Comparison of ENCODE assay signal across 17 cellular contexts in genomic region chr13:113483504-113484287, GRCh38. TPM values are rescaled to one million over a fixed set of nuclear protein-coding genes. Genes with fewer than 3 reads are reported as not detected.
A peak's percentile ranks its signal among the peaks of the same experiment; 100 is the strongest.
DNase-seq lines count a peak whose midpoint lies in the region; ATAC-seq and TF ChIP-seq lines count a peak whose summit lies in the region.
"Had no signal": no experiment of that assay in that cellular context is flagged by ENCODE, and none has a peak within 500 bp of the region (broad histone marks: within the 10 kb centered on the region; RNA-seq: fewer than 3 reads in every experiment).

No MANE protein-coding gene starts in this region.

- ATAC-seq in sciatic nerve, result peak; percentile 30
- ATAC-seq: mucosa of descending colon had no signal

- H3K4me3 Mint-ChIP-seq in T-helper 2 cell treated with Interferon-gamma antibody and Interleukin-4, amounts not matched to agents 5 μg/mL and 100 μg/mL, for 36 hours, result no peak overlapping the region
- H3K4me3 Mint-ChIP-seq: CD4-positive, alpha-beta memory T cell; dendritic cell treated with granulocyte-macrophage colony-stimulating factor and Interleukin-4, amounts not matched to agents 40 ng/mL and 50 ng/mL, for 4 days had no signal

- no peak overlapping the region for H3K27ac Mint-ChIP-seq in T-helper 2 cell treated with Interferon-gamma antibody and Interleukin-4, amounts not matched to agents 5 μg/mL and 100 μg/mL, for 36 hours
- H3K27ac Mint-ChIP-seq: CD4-positive, alpha-beta memory T cell; dendritic cell treated with granulocyte-macrophage colony-stimulating factor and Interleukin-4, amounts not matched to agents 40 ng/mL and 50 ng/mL, for 4 days had no signal

- DNase-seq in NCI-H2227 (lab: John Stamatoyannopoulos, UW; ENCODE audit: unreplicated experiment) (peak; percentile 48), epithelial cell of proximal tubule (ENCODE audit: low read depth) (no peak), left kidney (ENCODE audit: low read depth, low spot score) (peak; percentile 55), sciatic nerve (ENCODE audit: low spot score) (no peak), NCI-H446 treated with DMSO at 0.1 percent for 48 hours (lab: John Stamatoyannopoulos, UW) (no peak)
- DNase-seq in T-helper 2 cell treated with Interferon-gamma antibody and Interleukin-4, amounts not matched to agents 5 μg/mL and 100 μg/mL, for 36 hours (ENCODE audit: low spot score), result no peak
- no peak for DNase-seq in effector CD8-positive, alpha-beta T cell (lab: John Stamatoyannopoulos, UW)
- DNase-seq in central memory CD4-positive, alpha-beta T cell, result no peak
- DNase-seq: CD4-positive, alpha-beta memory T cell; KBM-7; mucosa of descending colon; NCI-H2029; NCI-H526; stimulated activated naive CD4-positive, alpha-beta T cell; T1000 had no signal

- peak overlapping the region; percentile 44 for H3K4me3 ChIP-seq in epithelial cell of proximal tubule (ENCODE audit: low read depth, low read length)
- H3K4me3 ChIP-seq: ascending aorta, mucosa of descending colon had no signal

- TF ChIP-seq CTCF in epithelial cell of proximal tubule (conservative IDR thresholded peaks at IDR 0.05; ENCODE audit: low read depth, low read length), result no peak

- H3K36me3 Mint-ChIP-seq in T-helper 2 cell treated with Interferon-gamma antibody and Interleukin-4, amounts not matched to agents 5 μg/mL and 100 μg/mL, for 36 hours (ENCODE audit: low read depth), result peaks cover 12% of the 10 kb centered on the region

- intact Hi-C loops in sciatic nerve (cut with DNase I), result no loop called here

- no peaks in the 10 kb centered on the region for H3K9me3 Mint-ChIP-seq in T-helper 2 cell treated with Interferon-gamma antibody and Interleukin-4, amounts not matched to agents 5 μg/mL and 100 μg/mL, for 36 hours
- H3K9me3 Mint-ChIP-seq: CD4-positive, alpha-beta memory T cell; dendritic cell treated with granulocyte-macrophage colony-stimulating factor and Interleukin-4, amounts not matched to agents 40 ng/mL and 50 ng/mL, for 4 days had no signal

- H3K27me3 Mint-ChIP-seq in T-helper 2 cell treated with Interferon-gamma antibody and Interleukin-4, amounts not matched to agents 5 μg/mL and 100 μg/mL, for 36 hours (ENCODE audit: low read depth), result no peaks in the 10 kb centered on the region
- H3K27me3 Mint-ChIP-seq: CD4-positive, alpha-beta memory T cell; dendritic cell treated with granulocyte-macrophage colony-stimulating factor and Interleukin-4, amounts not matched to agents 40 ng/mL and 50 ng/mL, for 4 days had no signal

- peaks cover 10% of the 10 kb centered on the region for H3K4me1 Mint-ChIP-seq in T-helper 2 cell treated with Interferon-gamma antibody and Interleukin-4, amounts not matched to agents 5 μg/mL and 100 μg/mL, for 36 hours (ENCODE audit: low read depth)

RNA-seq across cellular contexts. Expression of gene DCUN1D2, which starts 6.8 kb away (rescaled TPM):
- total RNA-seq in epithelial cell of proximal tubule (8.1 and 8.7 TPM in 2 replicates), sciatic nerve (28.3 TPM)

RNA-seq across cellular contexts. Expression of gene ADPRHL1, which starts 30.4 kb away (rescaled TPM):
- 2.2 and 3.3 TPM in 2 replicates for total RNA-seq in epithelial cell of proximal tubule
- total RNA-seq in sciatic nerve, result 14.5 TPM

Comparison
In these comparisons a context has a peak if more than half of its experiments do, and no peak if none do; other contexts are left out.
1. DNase-seq: peak in NCI-H2227 (single experiment) and left kidney (single experiment); none in epithelial cell of proximal tubule (single experiment), sciatic nerve (single experiment), NCI-H446 treated with DMSO at 0.1 percent for 48 hours (single experiment), T-helper 2 cell treated with Interferon-gamma antibody and Interleukin-4, amounts not matched to agents 5 μg/mL and 100 μg/mL, for 36 hours (single experiment), effector CD8-positive, alpha-beta T cell (single experiment) and central memory CD4-positive, alpha-beta T cell (single experiment).